21 cellular contexts compared by ENCODE assay signal in genomic region chr16:2244926-2245795, GRCh38.
"Had no signal": no experiment of that assay in that cellular context is flagged by ENCODE, and none has a peak within 500 bp of the region (broad histone marks: within the 10 kb centered on the region; RNA-seq: fewer than 3 reads in every experiment).

No MANE protein-coding gene starts in this region.

- H3K4me3 ChIP-seq: dorsolateral prefrontal cortex, heart left ventricle, neural progenitor cell, thoracic aorta had no signal

- H3K4me1 Mint-ChIP-seq: activated T-helper 17 cell treated with anti-CD3 and anti-CD28 coated beads, Interleukin-2, amount 50 U/mL, for 72 hours; memory B cell had no signal

- H3K27ac Mint-ChIP-seq: activated T-cell treated with anti-CD3 and anti-CD28 coated beads, Interleukin-2, amount 50 U/mL, for 24 hours; activated T-helper 17 cell treated with anti-CD3 and anti-CD28 coated beads, Interleukin-2, amount 50 U/mL, for 72 hours; memory B cell; neural progenitor cell; T-cell; T-helper 2 cell treated with Interferon-gamma antibody and Interleukin-4, amounts not matched to agents 5 μg/mL and 100 μg/mL, for 36 hours; type B pancreatic cell had no signal

- H3K27me3 Mint-ChIP-seq: activated T-cell treated with anti-CD3 and anti-CD28 coated beads, Interleukin-2, amount 50 U/mL, for 24 hours; activated T-helper 17 cell treated with anti-CD3 and anti-CD28 coated beads, Interleukin-2, amount 50 U/mL, for 72 hours; effector memory CD8-positive, alpha-beta T cell; memory B cell; T-cell; type B pancreatic cell had no signal

- H3K36me3 ChIP-seq: neural progenitor cell had no signal

- H3K27ac ChIP-seq: brain microvascular endothelial cell, heart left ventricle, neural progenitor cell, thoracic aorta, VCaP had no signal

- H3K9me3 Mint-ChIP-seq: activated naive CD4-positive, alpha-beta T cell treated with anti-CD3 and anti-CD28 coated beads, Interleukin-2, amount 50 U/mL, for 72 hours; activated T-cell treated with anti-CD3 and anti-CD28 coated beads, Interleukin-2, amount 50 U/mL, for 24 hours; activated T-helper 17 cell treated with anti-CD3 and anti-CD28 coated beads, Interleukin-2, amount 50 U/mL, for 72 hours; effector memory CD8-positive, alpha-beta T cell; memory B cell; neural progenitor cell; T-cell; T-helper 2 cell treated with Interferon-gamma antibody and Interleukin-4, amounts not matched to agents 5 μg/mL and 100 μg/mL, for 36 hours; type B pancreatic cell had no signal

- H3K27me3 ChIP-seq: brain microvascular endothelial cell, dorsolateral prefrontal cortex, heart left ventricle, neural progenitor cell had no signal

- H3K9me3 ChIP-seq: heart left ventricle, thoracic aorta had no signal

- H3K4me3 Mint-ChIP-seq: activated T-cell treated with anti-CD3 and anti-CD28 coated beads, Interleukin-2, amount 50 U/mL, for 24 hours; activated T-helper 17 cell treated with anti-CD3 and anti-CD28 coated beads, Interleukin-2, amount 50 U/mL, for 72 hours; effector memory CD8-positive, alpha-beta T cell; memory B cell; neural progenitor cell; T-cell; T-helper 2 cell treated with Interferon-gamma antibody and Interleukin-4, amounts not matched to agents 5 μg/mL and 100 μg/mL, for 36 hours; type B pancreatic cell had no signal

- DNase-seq: activated CD4-positive, alpha-beta T cell treated with anti-CD3 and anti-CD28 coated beads for 1 hour; activated CD4-positive, alpha-beta T cell treated with anti-CD3 and anti-CD28 coated beads, Interleukin-2, amount 50 U/mL, for 1 hour; activated T-cell treated with anti-CD3 and anti-CD28 coated beads, Interleukin-2, amount 50 U/mL, for 24 hours; aorta; brain microvascular endothelial cell; central memory CD4-positive, alpha-beta T cell; dorsolateral prefrontal cortex; effector memory CD8-positive, alpha-beta T cell; left colon; stimulated activated CD4-positive, alpha-beta T cell treated with anti-CD3 and anti-CD28 coated beads, Interleukin-4, amount 100 ng/mL, for 1 hour; stimulated activated naive CD4-positive, alpha-beta T cell treated with Interleukin-2 at 50 U/mL for 16 hours; T-cell had no signal

- ATAC-seq: activated naive CD4-positive, alpha-beta T cell treated with anti-CD3 and anti-CD28 coated beads, Interleukin-2, amount 50 U/mL, for 72 hours; activated T-helper 17 cell treated with anti-CD3 and anti-CD28 coated beads, Interleukin-2, amount 50 U/mL, for 72 hours; effector memory CD8-positive, alpha-beta T cell; T-cell had no signal
